ENCODE assay signal across 26 cellular contexts in the genomic region with DNA sequence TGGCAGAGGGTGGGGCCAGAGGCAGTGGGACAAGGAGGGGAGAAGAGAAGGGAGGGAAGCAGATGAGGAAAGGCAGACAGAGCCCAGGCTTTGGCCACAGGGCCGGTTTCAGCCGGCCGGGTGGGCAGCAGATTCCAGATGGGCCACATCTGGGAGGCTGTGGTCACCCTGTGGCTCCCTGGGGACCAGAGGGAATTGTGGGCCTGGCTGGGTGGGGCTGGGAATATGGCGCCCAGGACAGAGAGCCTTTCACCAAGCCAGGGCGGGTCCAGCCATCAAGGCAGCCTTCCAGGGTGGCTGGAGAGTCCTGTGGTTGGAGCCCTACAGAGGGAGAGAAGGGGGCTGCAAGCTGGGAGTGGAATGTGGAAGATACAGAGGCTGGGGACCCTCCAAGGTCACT. TPM values are rescaled to one million over a fixed set of nuclear protein-coding genes. Genes with fewer than 3 reads are reported as not detected.
"Had no signal": no experiment of that assay in that cellular context is flagged by ENCODE, and none has a peak within 500 bp of the region (broad histone marks: within the 10 kb centered on the region; RNA-seq: fewer than 3 reads in every experiment).

No MANE protein-coding gene starts in this region.

- H3K27me3 ChIP-seq: ascending aorta, gastrocnemius medialis, tibial artery had no signal

- H3K27ac ChIP-seq: ascending aorta, brain microvascular endothelial cell, gastrocnemius medialis, skin epidermis, tibial artery had no signal

- H3K9me3 ChIP-seq: ascending aorta, gastrocnemius medialis, tibial artery had no signal

- H3K27ac Mint-ChIP-seq: activated B cell treated with CpG ODN at 0.5 μM for 24 hours; activated CD4-positive, alpha-beta T cell treated with anti-CD3 and anti-CD28 coated beads for 36 hours; activated naive CD4-positive, alpha-beta T cell treated with anti-CD3 and anti-CD28 coated beads for 36 hours; naive thymus-derived CD4-positive, alpha-beta T cell; progenitor cell of endocrine pancreas; stimulated activated effector memory CD8-positive, alpha-beta T cell treated with anti-CD3 and anti-CD28 coated beads, Interleukin-12 subunit alpha, Interleukin-12 subunit beta, amount 100 ng/mL, for 72 hours; T-helper 17 cell had no signal

- H3K4me3 Mint-ChIP-seq: activated B cell treated with CpG ODN at 0.5 μM for 24 hours; activated CD4-positive, alpha-beta T cell treated with anti-CD3 and anti-CD28 coated beads for 36 hours; activated naive CD4-positive, alpha-beta T cell treated with anti-CD3 and anti-CD28 coated beads for 36 hours; naive thymus-derived CD4-positive, alpha-beta T cell; neural crest cell; stimulated activated effector memory CD8-positive, alpha-beta T cell treated with anti-CD3 and anti-CD28 coated beads, Interleukin-12 subunit alpha, Interleukin-12 subunit beta, amount 100 ng/mL, for 72 hours; stimulated activated naive CD8-positive, alpha-beta T cell treated with anti-CD3 and anti-CD28 coated beads, Interleukin-15, amount 100 ng/mL, for 72 hours; T-helper 17 cell had no signal

- H3K36me3 Mint-ChIP-seq: naive thymus-derived CD4-positive, alpha-beta T cell; stimulated activated effector memory CD8-positive, alpha-beta T cell treated with anti-CD3 and anti-CD28 coated beads, Interleukin-12 subunit alpha, Interleukin-12 subunit beta, amount 100 ng/mL, for 72 hours had no signal

- H3K36me3 ChIP-seq: ascending aorta, brain microvascular endothelial cell, gastrocnemius medialis, tibial artery had no signal

- H3K4me3 ChIP-seq: ascending aorta, gastrocnemius medialis, skin epidermis, tibial artery had no signal

- H3K9me3 Mint-ChIP-seq: activated B cell treated with CpG ODN at 0.5 μM for 24 hours; activated naive CD4-positive, alpha-beta T cell treated with anti-CD3 and anti-CD28 coated beads for 36 hours; naive thymus-derived CD4-positive, alpha-beta T cell; neural crest cell; stimulated activated effector memory CD8-positive, alpha-beta T cell treated with anti-CD3 and anti-CD28 coated beads, Interleukin-12 subunit alpha, Interleukin-12 subunit beta, amount 100 ng/mL, for 72 hours; stimulated activated naive CD8-positive, alpha-beta T cell treated with anti-CD3 and anti-CD28 coated beads, Interleukin-15, amount 100 ng/mL, for 72 hours had no signal

- ATAC-seq: activated CD4-positive, alpha-beta T cell treated with anti-CD3 and anti-CD28 coated beads for 36 hours; gastrocnemius medialis; left colon; naive thymus-derived CD4-positive, alpha-beta T cell; stimulated activated effector memory CD8-positive, alpha-beta T cell treated with anti-CD3 and anti-CD28 coated beads, Interleukin-12 subunit alpha, Interleukin-12 subunit beta, amount 100 ng/mL, for 72 hours; stimulated activated naive CD8-positive, alpha-beta T cell treated with anti-CD3 and anti-CD28 coated beads, Interleukin-15, amount 100 ng/mL, for 72 hours; T-helper 17 cell had no signal

- DNase-seq: activated B cell treated with CpG ODN at 0.5 μM for 24 hours; activated CD4-positive, alpha-beta T cell treated with anti-CD3 and anti-CD28 coated beads for 36 hours; activated CD4-positive, alpha-beta T cell treated with anti-CD3 and anti-CD28 coated beads, Interleukin-2, amount 50 U/mL, for 48 hours; activated CD8-positive, alpha-beta memory T cell treated with anti-CD3 and anti-CD28 coated beads, Interleukin-2, amount 50 U/mL, for 48 hours; activated naive CD4-positive, alpha-beta T cell treated with anti-CD3 and anti-CD28 coated beads for 36 hours; activated T-cell treated with anti-CD3 and anti-CD28 coated beads, Interleukin-2, amount 50 U/mL, for 48 hours; brain microvascular endothelial cell; central memory CD4-positive, alpha-beta T cell; effector memory CD4-positive, alpha-beta T cell; gastrocnemius medialis; head of caudate nucleus; left colon; naive thymus-derived CD4-positive, alpha-beta T cell; stimulated activated CD4-positive, alpha-beta T cell treated with anti-CD3 and anti-CD28 coated beads, Interleukin-2, amount 100 ng/mL, for 24 hours; stimulated activated naive CD8-positive, alpha-beta T cell treated with anti-CD3 and anti-CD28 coated beads, Interleukin-15, amount 100 ng/mL, for 72 hours; SW 1271; T-helper 17 cell had no signal

RNA-seq across cellular contexts. Expression of a gene that starts 18.9 kb away (rescaled TPM):
- total RNA-seq: activated B cell treated with CpG ODN at 0.5 μM for 24 hours; activated CD4-positive, alpha-beta T cell treated with anti-CD3 and anti-CD28 coated beads for 36 hours; activated CD8-positive, alpha-beta memory T cell treated with anti-CD3 and anti-CD28 coated beads for 36 hours; activated naive CD4-positive, alpha-beta T cell treated with anti-CD3 and anti-CD28 coated beads for 36 hours; naive thymus-derived CD4-positive, alpha-beta T cell; T-helper 17 cell had no signal
- polyA plus RNA-seq: naive thymus-derived CD4-positive, alpha-beta T cell had no signal

RNA-seq across cellular contexts. Expression of a gene that starts 33.1 kb away (rescaled TPM):
- total RNA-seq: activated B cell treated with CpG ODN at 0.5 μM for 24 hours; activated CD4-positive, alpha-beta T cell treated with anti-CD3 and anti-CD28 coated beads for 36 hours; activated CD8-positive, alpha-beta memory T cell treated with anti-CD3 and anti-CD28 coated beads for 36 hours; activated naive CD4-positive, alpha-beta T cell treated with anti-CD3 and anti-CD28 coated beads for 36 hours; dermis microvascular lymphatic vessel endothelial cell; lung microvascular endothelial cell; naive thymus-derived CD4-positive, alpha-beta T cell; neural crest cell; progenitor cell of endocrine pancreas; T-helper 17 cell had no signal
- polyA plus RNA-seq: naive thymus-derived CD4-positive, alpha-beta T cell had no signal
